Comparison of ENCODE assay signal across 30 cellular contexts in genomic region chr16:55453909-55454308, GRCh38. TPM values are rescaled to one million over a fixed set of nuclear protein-coding genes. Genes with fewer than 3 reads are reported as not detected.
"Had no signal": no experiment of that assay in that cellular context is flagged by ENCODE, and none has a peak within 500 bp of the region (broad histone marks: within the 10 kb centered on the region; RNA-seq: fewer than 3 reads in every experiment).

No MANE protein-coding gene starts in this region.

- H3K9me3 ChIP-seq: adrenal gland, body of pancreas, colonic mucosa, gastrocnemius medialis, lower lobe of right lung, mucosa of descending colon, sigmoid colon, tibial nerve had no signal

- DNase-seq: activated CD4-positive, alpha-beta T cell treated with anti-CD3 and anti-CD28 coated beads for 4 hours; activated CD4-positive, alpha-beta T cell treated with anti-CD3 and anti-CD28 coated beads, Interleukin-2, amount 50 U/mL, for 4 hours; activated CD8-positive, alpha-beta memory T cell treated with anti-CD3 and anti-CD28 coated beads, Interleukin-2, amount 50 U/mL, for 4 hours; activated effector memory CD4-positive, alpha-beta T cell treated with anti-CD3 and anti-CD28 coated beads, Interleukin-2, amount 50 U/mL, for 16 hours; activated naive CD4-positive, alpha-beta T cell treated with anti-CD3 and anti-CD28 coated beads for 36 hours; activated naive CD8-positive, alpha-beta T cell treated with anti-CD3 and anti-CD28 coated beads for 36 hours; activated T-cell treated with anti-CD3 and anti-CD28 coated beads, Interleukin-2, amount 50 U/mL, for 1 hour; cerebellar nuclear complex; colonic mucosa; effector CD8-positive, alpha-beta T cell; gastrocnemius medialis; glutamatergic neuron; hippocampal formation; lower lobe of right lung; mucosa of descending colon; posterior cingulate gyrus; sigmoid colon; small intestine; stimulated activated CD4-positive, alpha-beta T cell treated with anti-CD3 and anti-CD28 coated beads, Interleukin-1b, Interleukin-23, amount 100 ng/mL, for 48 hours; stimulated activated CD4-positive, alpha-beta T cell treated with anti-CD3 and anti-CD28 coated beads, Interleukin-4, amount 100 ng/mL, for 4 hours; stimulated activated CD8-positive, alpha-beta memory T cell treated with anti-CD3 and anti-CD28 coated beads, Interleukin-4, amount 100 ng/mL, for 48 hours; stimulated activated naive B cell treated with anti-CD40 and anti-IgM and Interleukin-4, amounts not matched to agents 10 μg/mL and 1 μg/mL and 100 μg/mL, for 72 hours; T-helper 1 cell had no signal

- H3K4me1 ChIP-seq: adrenal gland, body of pancreas, colonic mucosa, gastrocnemius medialis, lower lobe of right lung, sigmoid colon, tibial nerve had no signal

- H3K27me3 ChIP-seq: adrenal gland, body of pancreas, colonic mucosa, gastrocnemius medialis, sigmoid colon, tibial nerve had no signal

- H3K4me3 ChIP-seq: adrenal gland, body of pancreas, colonic mucosa, gastrocnemius medialis, lower lobe of right lung, mucosa of descending colon, sigmoid colon, tibial nerve had no signal

- H3K27ac ChIP-seq: adrenal gland, body of pancreas, colonic mucosa, epithelial cell of prostate, gastrocnemius medialis, lower lobe of right lung, sigmoid colon, tibial nerve had no signal

- H3K36me3 ChIP-seq: adrenal gland, colonic mucosa, gastrocnemius medialis, lower lobe of right lung, sigmoid colon, tibial nerve had no signal

- ATAC-seq: body of pancreas; gastrocnemius medialis; lower lobe of right lung; mucosa of descending colon; natural killer cell treated with Interleukin-12 subunit alpha and Interleukin-12 subunit beta and Interleukin-15 and Interleukin-18, amount 100 ng/mL, for 72 hours; stimulated activated naive B cell treated with anti-CD40 and anti-IgM and Interleukin-4, amounts not matched to agents 10 μg/mL and 1 μg/mL and 100 μg/mL, for 72 hours had no signal

RNA-seq across cellular contexts. Expression of gene MMP2, which starts 25.1 kb away (rescaled TPM):
- total RNA-seq: activated CD8-positive, alpha-beta memory T cell treated with anti-CD3 and anti-CD28 coated beads for 36 hours; activated naive CD4-positive, alpha-beta T cell treated with anti-CD3 and anti-CD28 coated beads for 36 hours; activated naive CD8-positive, alpha-beta T cell treated with anti-CD3 and anti-CD28 coated beads for 36 hours; activated T-helper 1 cell treated with anti-CD3 and anti-CD28 coated beads, Interleukin-12 subunit alpha, Interleukin-12 subunit beta, Interleukin-2, Interleukin-4 antibody, amounts not matched to agents 30 ng/mL and 10 ng/mL and 1 ng/mL, durations not matched to agents 14 hours and 24 hours and 36 hours; natural killer cell treated with Interleukin-12 subunit alpha and Interleukin-12 subunit beta and Interleukin-15 and Interleukin-18, amount 100 ng/mL, for 72 hours had no signal
